In the genomic region with DNA sequence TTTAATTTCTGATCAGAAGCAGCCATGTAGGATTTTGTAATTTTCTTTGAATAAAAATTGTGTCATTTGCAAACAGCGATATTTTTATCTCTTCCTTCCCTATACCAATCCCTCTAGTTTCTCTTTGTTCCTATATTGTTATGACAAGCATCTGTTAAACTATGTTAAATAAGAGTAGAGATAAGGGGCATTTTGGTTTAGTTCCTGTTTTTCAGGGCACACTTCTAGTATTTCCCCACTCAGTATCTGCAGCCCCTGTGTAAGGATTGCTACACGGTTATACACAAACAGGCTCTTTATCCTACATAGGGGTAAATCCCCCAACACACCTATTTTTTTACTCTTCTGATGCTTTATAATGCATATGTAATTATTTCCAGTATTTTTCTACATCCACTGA, we compare ENCODE assay signal across 23 cellular contexts. TPM values are rescaled to one million over a fixed set of nuclear protein-coding genes. Genes with fewer than 3 reads are reported as not detected.
A peak's percentile ranks its signal among the peaks of the same experiment; 100 is the strongest.
DNase-seq lines count a peak whose midpoint lies in the region; ATAC-seq and TF ChIP-seq lines count a peak whose summit lies in the region.
"Had no signal": no experiment of that assay in that cellular context is flagged by ENCODE, and none has a peak within 500 bp of the region (broad histone marks: within the 10 kb centered on the region; RNA-seq: fewer than 3 reads in every experiment).

No MANE protein-coding gene starts in this region.

- TF ChIP-seq CTCF in sigmoid colon (IDR thresholded peaks at IDR 0.05): no peak

- H3K9me3 ChIP-seq in BLaER1: no peaks in the 10 kb centered on the region
- H3K9me3 ChIP-seq in sigmoid colon: no peaks in the 10 kb centered on the region
- H3K9me3 ChIP-seq: A549, spleen had no signal

- peaks cover 8% of the 10 kb centered on the region for H3K36me3 Mint-ChIP-seq in dendritic cell treated with granulocyte-macrophage colony-stimulating factor and Interleukin-4, amounts not matched to agents 40 ng/mL and 50 ng/mL, for 4 days (ENCODE audit: low read depth)
- H3K36me3 Mint-ChIP-seq: immature natural killer cell had no signal

- peaks cover 96% of the 10 kb centered on the region for H4K20me1 ChIP-seq in BLaER1

- no peak for ATAC-seq in GM21717 (IDR thresholded peaks at IDR 0.05; ENCODE audit: unreplicated experiment)
- no peak for ATAC-seq in GM21529 (IDR thresholded peaks at IDR 0.05; ENCODE audit: unreplicated experiment)
- ATAC-seq: A549; activated CD8-positive, alpha-beta T cell treated with anti-CD3 and anti-CD28 coated beads, Interleukin-2, amount 10 ng/mL, durations not matched to agents 7 days and 5 days; PC-3 had no signal

- WGBS in sigmoid colon, 2 donors: 57 to 68% methylated on average over 2 of the region's 2 CpGs

- H3K27me3 ChIP-seq in BLaER1 (no peaks in the 10 kb centered on the region), sigmoid colon (no peaks in the 10 kb centered on the region)
- H3K27me3 ChIP-seq: spleen had no signal

- no peak overlapping the region for H3K9ac ChIP-seq in BLaER1

- no peaks in the 10 kb centered on the region for H3K27me3 Mint-ChIP-seq in dendritic cell treated with granulocyte-macrophage colony-stimulating factor and Interleukin-4, amounts not matched to agents 40 ng/mL and 50 ng/mL, for 4 days

- DNase-seq in Kasumi-1 (lab: John Stamatoyannopoulos, UW) (peak; percentile 91 to 94), SIG-M5 (lab: John Stamatoyannopoulos, UW) (peak; percentile 89), sigmoid colon (no peak), T-helper 2 cell (no peak)
- DNase-seq: activated CD4-positive, CD25-positive, alpha-beta regulatory T cell; activated CD8-positive, alpha-beta T cell treated with anti-CD3 and anti-CD28 coated beads, Interleukin-2, amount 10 ng/mL, durations not matched to agents 7 days and 5 days; activated naive CD4-positive, alpha-beta T cell treated with Interleukin-2 at 50 U/mL for 16 hours; activated T-cell treated with anti-CD3 and anti-CD28 coated beads, Interleukin-2, amount 50 U/mL, for 1 hour; amygdala; immature natural killer cell; NCI-H1417 treated with DMSO at 0.1 percent for 48 hours; NCI-H524; nucleus accumbens; PC-3; SHP77 treated with DMSO at 0.1 percent for 48 hours; spleen had no signal

- intact Hi-C loops in dendritic cell treated with granulocyte-macrophage colony-stimulating factor and Interleukin-4, amounts not matched to agents 40 ng/mL and 50 ng/mL, for 4 days (cut with micrococcal nuclease): loop anchor here (5.0 kb wide), 2 partner anchors 42 to 43 kb away; a partner anchor contains a TSS
- intact Hi-C loops in sigmoid colon (cut with DNase I): no loop called here

- peaks cover 15% of the 10 kb centered on the region for H3K4me1 ChIP-seq in BLaER1
- peaks cover 0 to 8% (median 3%) of the 10 kb centered on the region in 4 donors for H3K4me1 ChIP-seq in sigmoid colon

- peaks cover 66% of the 10 kb centered on the region for H3K4me1 Mint-ChIP-seq in dendritic cell treated with granulocyte-macrophage colony-stimulating factor and Interleukin-4, amounts not matched to agents 40 ng/mL and 50 ng/mL, for 4 days (ENCODE audit: low read depth)

- no peak for TF ChIP-seq POLR2A in sigmoid colon (IDR thresholded peaks at IDR 0.05)

- H3K4me2 ChIP-seq in BLaER1: 0 out of 2 replicates have a peak overlapping the region, but pooled peaks have one; percentile 0
- H3K4me2 ChIP-seq: A549 had no signal

- no peak overlapping the region for H3K4me3 Mint-ChIP-seq in dendritic cell treated with granulocyte-macrophage colony-stimulating factor and Interleukin-4, amounts not matched to agents 40 ng/mL and 50 ng/mL, for 4 days
- H3K4me3 Mint-ChIP-seq: activated CD8-positive, alpha-beta T cell treated with anti-CD3 and anti-CD28 coated beads, Interleukin-2, amount 10 ng/mL, durations not matched to agents 7 days and 5 days; immature natural killer cell had no signal

- peak overlapping the region; percentile 82 for H3K27ac Mint-ChIP-seq in dendritic cell treated with granulocyte-macrophage colony-stimulating factor and Interleukin-4, amounts not matched to agents 40 ng/mL and 50 ng/mL, for 4 days
- H3K27ac Mint-ChIP-seq: activated CD8-positive, alpha-beta T cell treated with anti-CD3 and anti-CD28 coated beads, Interleukin-2, amount 10 ng/mL, durations not matched to agents 7 days and 5 days had no signal

- peaks cover 53% of the 10 kb centered on the region for H3K36me3 ChIP-seq in BLaER1
- H3K36me3 ChIP-seq in sigmoid colon: no peaks in the 10 kb centered on the region
- H3K36me3 ChIP-seq: spleen had no signal

- H3K9me3 Mint-ChIP-seq in dendritic cell treated with granulocyte-macrophage colony-stimulating factor and Interleukin-4, amounts not matched to agents 40 ng/mL and 50 ng/mL, for 4 days: no peaks in the 10 kb centered on the region
- H3K9me3 Mint-ChIP-seq: immature natural killer cell had no signal

- H3K4me3 ChIP-seq in BLaER1: no peak overlapping the region
- H3K4me3 ChIP-seq in sigmoid colon: no peak overlapping the region
- H3K4me3 ChIP-seq: A549, spleen had no signal

- TF ChIP-seq EP300 in sigmoid colon (IDR thresholded peaks at IDR 0.05): no peak

- H3K27ac ChIP-seq in BLaER1 (no peak overlapping the region), sigmoid colon (no peak overlapping the region)
- H3K27ac ChIP-seq: A549, C4-2B, epithelial cell of prostate had no signal

RNA-seq across cellular contexts. Expression of a gene that starts 42.1 kb away (rescaled TPM):
- total RNA-seq in sigmoid colon: 10 to 100 TPM in 1 of 4 donors, 1 to 10 TPM in 3; 4.6 to 10.5 (median 5.9) TPM
- 1 to 10 TPM in 2 of 3 donors, under 1 TPM in 1; 0.46 to 4.0 (median 1.2) TPM for polyA plus RNA-seq in sigmoid colon

Comparison
In these comparisons a context has a peak if more than half of its experiments do, and no peak if none do; other contexts are left out.
1. DNase-seq: peak in Kasumi-1 (2 of 2) and SIG-M5 (single experiment); none in sigmoid colon (single experiment) and T-helper 2 cell (0 of 5).